9 cellular contexts compared by ENCODE assay signal in the genomic region with DNA sequence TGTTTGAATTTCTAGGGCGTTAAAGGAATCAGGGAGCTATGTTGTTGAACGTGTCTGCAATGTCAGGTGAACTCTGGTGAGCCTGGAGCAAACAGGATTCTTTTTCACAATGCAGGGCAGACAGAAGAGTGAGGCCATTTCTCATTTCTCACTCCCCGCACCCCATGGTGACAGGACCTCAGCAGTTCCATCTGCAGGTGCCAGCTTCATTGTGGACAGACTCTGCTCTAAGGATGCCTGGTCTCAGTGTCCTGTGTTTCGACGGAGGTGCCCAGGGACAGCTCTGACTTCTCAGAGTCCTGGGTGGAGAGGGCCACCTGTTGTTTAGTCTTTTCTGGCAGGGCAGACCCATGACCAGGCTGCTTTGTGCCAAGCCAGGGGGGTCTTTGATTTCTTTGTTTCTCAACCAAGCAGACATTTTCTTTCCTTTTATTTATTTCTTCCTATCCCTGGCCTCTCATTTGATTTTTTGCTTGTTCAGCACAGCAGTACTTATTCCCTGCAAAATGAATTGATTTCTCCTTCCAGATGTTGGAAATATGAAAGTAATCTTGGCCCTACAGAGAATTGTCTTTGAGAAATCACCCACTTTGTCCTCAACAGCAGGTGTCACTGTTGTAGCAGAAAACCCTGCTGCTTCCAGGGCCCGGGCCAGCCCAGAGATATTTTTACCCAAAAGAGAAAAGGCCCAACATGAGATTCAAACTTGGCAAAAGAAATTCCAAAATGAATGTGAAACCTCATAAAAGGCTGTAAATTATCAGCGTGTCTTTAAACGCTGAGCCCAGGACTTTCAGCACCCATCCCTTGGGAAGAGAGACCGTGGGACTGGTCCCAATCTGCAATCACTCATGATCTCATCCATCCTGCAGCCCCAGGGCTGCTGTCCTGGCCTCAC.
DNase-seq lines count a peak whose midpoint lies in the region; ATAC-seq and TF ChIP-seq lines count a peak whose summit lies in the region.
"Had no signal": no experiment of that assay in that cellular context is flagged by ENCODE, and none has a peak within 500 bp of the region (broad histone marks: within the 10 kb centered on the region; RNA-seq: fewer than 3 reads in every experiment).

No MANE protein-coding gene starts in this region.

- TF ChIP-seq CTCF in body of pancreas (IDR thresholded peaks at IDR 0.05) = peak in 5 of 7 experiments; percentile 30 to 43 (median 35)

- H3K9me3 Mint-ChIP-seq in activated CD4-positive, alpha-beta T cell treated with anti-CD3 and anti-CD28 coated beads, Interleukin-2, amount 10 ng/mL, durations not matched to agents 24 days and 14 days = peaks cover 6% of the 10 kb centered on the region

- intact Hi-C loops in activated CD4-positive, alpha-beta T cell treated with anti-CD3 and anti-CD28 coated beads, Interleukin-2, amount 10 ng/mL, durations not matched to agents 24 days and 14 days (cut with micrococcal nuclease) = loop anchor here (10.0 kb wide), 1 partner anchor 276 kb away; no protein-coding TSS in a partner anchor
- intact Hi-C loops in body of pancreas (cut with DNase I) = no loop called here

- no peak overlapping the region for H3K4me3 ChIP-seq in body of pancreas

- 68 to 78% methylated on average over 9 of the region's 9 CpGs for WGBS in body of pancreas, 2 donors

- peak; percentile 75 for DNase-seq in activated CD4-positive, alpha-beta T cell treated with anti-CD3 and anti-CD28 coated beads, Interleukin-2, amount 10 ng/mL, durations not matched to agents 24 days and 14 days
- DNase-seq in activated CD4-positive, alpha-beta T cell treated with anti-CD3 and anti-CD28 coated beads for 4 hours = no peak
- peak; percentile 44 for DNase-seq in NCI-H2171 (lab: John Stamatoyannopoulos, UW)
- DNase-seq in body of pancreas = peak in 1 of 4 donors; percentile 23
- DNase-seq in medulla oblongata (ENCODE audit: extremely low spot score) = peak; percentile 59

- H3K9me3 ChIP-seq in body of pancreas = no peaks in the 10 kb centered on the region

- no peaks in the 10 kb centered on the region for H3K4me1 ChIP-seq in body of pancreas
- H3K4me1 ChIP-seq: parathyroid adenoma had no signal

- no peaks in the 10 kb centered on the region for H3K36me3 ChIP-seq in body of pancreas (replicated peaks in 1 of 2; ENCODE audit: insufficient read depth in 1 of 2, low read depth in 2 of 2)

- peaks cover 1% of the 10 kb centered on the region for H3K27me3 Mint-ChIP-seq in activated CD4-positive, alpha-beta T cell treated with anti-CD3 and anti-CD28 coated beads, Interleukin-2, amount 10 ng/mL, durations not matched to agents 24 days and 14 days

- peaks cover 4% of the 10 kb centered on the region for H3K36me3 Mint-ChIP-seq in activated CD4-positive, alpha-beta T cell treated with anti-CD3 and anti-CD28 coated beads, Interleukin-2, amount 10 ng/mL, durations not matched to agents 24 days and 14 days (ENCODE audit: low read depth)

- no peak overlapping the region for H3K27ac ChIP-seq in body of pancreas
- H3K27ac ChIP-seq: parathyroid adenoma had no signal

- TF ChIP-seq POLR2A in body of pancreas (IDR thresholded peaks at IDR 0.05) = no peak

- H3K27me3 ChIP-seq in body of pancreas = no peaks in the 10 kb centered on the region

- no peak overlapping the region for H3K4me3 Mint-ChIP-seq in activated CD4-positive, alpha-beta T cell treated with anti-CD3 and anti-CD28 coated beads, Interleukin-2, amount 10 ng/mL, durations not matched to agents 24 days and 14 days

- ATAC-seq in body of pancreas = no peak
- ATAC-seq in GM21529 (IDR thresholded peaks at IDR 0.05; ENCODE audit: unreplicated experiment) = no peak
- ATAC-seq in GM21367 (IDR thresholded peaks at IDR 0.05; ENCODE audit: unreplicated experiment) = no peak
- no peak for ATAC-seq in HG03280 (IDR thresholded peaks at IDR 0.05; ENCODE audit: unreplicated experiment)

- H3K4me1 Mint-ChIP-seq in activated CD4-positive, alpha-beta T cell treated with anti-CD3 and anti-CD28 coated beads, Interleukin-2, amount 10 ng/mL, durations not matched to agents 24 days and 14 days = peaks cover 1% of the 10 kb centered on the region

- H3K27ac Mint-ChIP-seq in activated CD4-positive, alpha-beta T cell treated with anti-CD3 and anti-CD28 coated beads, Interleukin-2, amount 10 ng/mL, durations not matched to agents 24 days and 14 days = no peak overlapping the region

Comparison
In these comparisons a context has a peak if more than half of its experiments do, and no peak if none do; other contexts are left out.
1. DNase-seq: peak in activated CD4-positive, alpha-beta T cell treated with anti-CD3 and anti-CD28 coated beads, Interleukin-2, amount 10 ng/mL, durations not matched to agents 24 days and 14 days (single experiment), NCI-H2171 (single experiment) and medulla oblongata (single experiment); none in activated CD4-positive, alpha-beta T cell treated with anti-CD3 and anti-CD28 coated beads for 4 hours (0 of 2).